ENCODE assay signal across 8 cellular contexts in the genomic region with DNA sequence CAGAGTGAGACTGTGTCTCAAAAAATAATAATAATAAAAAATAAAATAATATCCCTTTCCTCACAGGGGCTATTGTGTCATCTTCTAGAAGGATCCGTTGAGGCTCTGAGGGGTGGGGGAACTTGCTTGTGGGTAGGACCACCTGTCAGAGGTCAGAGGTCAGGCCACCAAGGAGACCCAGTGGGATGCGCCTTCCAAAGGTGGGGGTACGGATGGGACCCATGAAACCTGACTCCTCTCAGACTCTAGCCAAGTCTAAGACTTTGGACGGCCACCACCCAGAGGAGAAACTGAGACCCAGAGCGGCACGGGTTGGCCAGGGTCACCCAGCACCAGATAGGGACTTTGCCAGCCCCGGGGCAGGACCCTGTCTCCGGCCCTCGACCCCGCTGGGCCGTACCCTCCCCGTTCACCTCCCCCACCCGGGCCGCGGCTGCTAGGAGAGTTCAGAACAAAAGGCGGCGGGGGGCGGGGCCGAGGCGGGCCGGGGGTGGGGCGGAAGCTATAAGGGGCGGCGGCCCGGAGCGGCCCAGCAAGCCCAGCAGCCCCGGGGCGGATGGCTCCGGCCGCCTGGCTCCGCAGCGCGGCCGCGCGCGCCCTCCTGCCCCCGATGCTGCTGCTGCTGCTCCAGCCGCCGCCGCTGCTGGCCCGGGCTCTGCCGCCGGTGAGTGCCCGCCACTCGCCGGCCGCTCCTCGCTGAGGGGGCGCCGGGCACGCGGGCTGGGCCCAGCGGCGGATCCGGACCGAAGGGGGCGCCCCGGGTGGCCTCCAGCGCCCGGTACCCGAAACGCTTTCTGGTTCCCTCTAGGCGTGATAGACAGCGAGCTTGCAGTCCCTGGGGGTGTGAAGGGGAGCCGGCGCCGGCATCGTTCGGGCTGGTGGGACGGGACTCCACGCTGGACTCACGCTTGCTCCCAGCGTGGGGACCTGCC. TPM values are rescaled to one million over a fixed set of nuclear protein-coding genes. Genes with fewer than 3 reads are reported as not detected.
DNase-seq lines count a peak whose midpoint lies in the region; ATAC-seq and TF ChIP-seq lines count a peak whose summit lies in the region.

A gene with protein sequence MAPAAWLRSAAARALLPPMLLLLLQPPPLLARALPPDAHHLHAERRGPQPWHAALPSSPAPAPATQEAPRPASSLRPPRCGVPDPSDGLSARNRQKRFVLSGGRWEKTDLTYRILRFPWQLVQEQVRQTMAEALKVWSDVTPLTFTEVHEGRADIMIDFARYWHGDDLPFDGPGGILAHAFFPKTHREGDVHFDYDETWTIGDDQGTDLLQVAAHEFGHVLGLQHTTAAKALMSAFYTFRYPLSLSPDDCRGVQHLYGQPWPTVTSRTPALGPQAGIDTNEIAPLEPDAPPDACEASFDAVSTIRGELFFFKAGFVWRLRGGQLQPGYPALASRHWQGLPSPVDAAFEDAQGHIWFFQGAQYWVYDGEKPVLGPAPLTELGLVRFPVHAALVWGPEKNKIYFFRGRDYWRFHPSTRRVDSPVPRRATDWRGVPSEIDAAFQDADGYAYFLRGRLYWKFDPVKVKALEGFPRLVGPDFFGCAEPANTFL (plus strand): TSS at position 535 of the 932 bp plus-strand sequence. CDS start 22 bp downstream, at position 557.

- peak within 1 kb of the TSS; percentile 71 to 76 for H3K4me3 Mint-ChIP-seq in activated T-cell treated with anti-CD3 and anti-CD28 coated beads, Interleukin-2, amount 50 U/mL, for 72 hours

- H3K9me3 Mint-ChIP-seq in activated T-cell treated with anti-CD3 and anti-CD28 coated beads, Interleukin-2, amount 50 U/mL, for 72 hours, result no peaks in the 10 kb centered on the region

- DNase-seq in NCI-H526 treated with DMSO at 0.1 percent for 48 hours (lab: John Stamatoyannopoulos, UW) (peak; percentile 15), fibroblast of villous mesenchyme (ENCODE audit: low read depth) (no peak), occipital lobe (lab: John Stamatoyannopoulos, UW) (no peak), AML-193 (lab: John Stamatoyannopoulos, UW) (no peak), foreskin melanocyte (no peak)
- peak; percentile 57 for DNase-seq in activated T-cell treated with anti-CD3 and anti-CD28 coated beads, Interleukin-2, amount 50 U/mL, for 72 hours

- peaks cover 4% of the 10 kb centered on the region for H3K4me1 Mint-ChIP-seq in activated T-cell treated with anti-CD3 and anti-CD28 coated beads, Interleukin-2, amount 50 U/mL, for 72 hours (ENCODE audit: low read depth)

- H3K27ac Mint-ChIP-seq in activated T-cell treated with anti-CD3 and anti-CD28 coated beads, Interleukin-2, amount 50 U/mL, for 72 hours, result no peak within 1 kb of the TSS

- TF ChIP-seq CTCF in GM12875 (IDR thresholded peaks at IDR 0.05; ENCODE audit: borderline replicate concordance, insufficient read depth, low read depth, low read length), result 0 out of 2 replicates have a peak, but pooled peaks have one; percentile 13
- no peak for TF ChIP-seq CTCF in fibroblast of villous mesenchyme (IDR thresholded peaks at IDR 0.05; ENCODE audit: insufficient read depth, low read depth, low read length)

- no peaks in the 10 kb centered on the region for H3K36me3 Mint-ChIP-seq in activated T-cell treated with anti-CD3 and anti-CD28 coated beads, Interleukin-2, amount 50 U/mL, for 72 hours (ENCODE audit: insufficient read depth in 2 of 2)

- H3K4me3 ChIP-seq in GM12875 (ENCODE audit: low read depth, low read length) (peak within 1 kb of the TSS; percentile 28), fibroblast of villous mesenchyme (ENCODE audit: low read depth, low read length) (peak within 1 kb of the TSS; percentile 54)

- ATAC-seq in activated T-cell treated with anti-CD3 and anti-CD28 coated beads, Interleukin-2, amount 50 U/mL, for 72 hours (replicated peaks in 1 of 2), result peak; percentile 70 to 72
- ATAC-seq in GM21447 (IDR thresholded peaks at IDR 0.05; ENCODE audit: unreplicated experiment), result no peak

- H3K27me3 Mint-ChIP-seq in activated T-cell treated with anti-CD3 and anti-CD28 coated beads, Interleukin-2, amount 50 U/mL, for 72 hours (ENCODE audit: low read depth), result peaks cover 9% of the 10 kb centered on the region

RNA-seq across cellular contexts. Expression of the gene that starts here (rescaled TPM):
- total RNA-seq in activated T-cell treated with anti-CD3 and anti-CD28 coated beads, Interleukin-2, amount 50 U/mL, for 72 hours, result under 1 TPM; 0.46 to 0.56 TPM
- total RNA-seq in fibroblast of villous mesenchyme, result 16.0 and 93.1 TPM in 2 replicates
- total RNA-seq in occipital lobe, result 14.8 TPM

Comparison
In these comparisons a context has a peak if more than half of its experiments do, and no peak if none do; other contexts are left out.
1. RNA of the gene that starts here (total RNA-seq): 16.0 to 93.1 TPM in fibroblast of villous mesenchyme and 14.8 TPM in occipital lobe (single experiment); 0.46 to 0.56 TPM in activated T-cell treated with anti-CD3 and anti-CD28 coated beads, Interleukin-2, amount 50 U/mL, for 72 hours; every median in the first group is over 10 times any median in the second.
2. Peak in DNase-seq and ATAC-seq in activated T-cell treated with anti-CD3 and anti-CD28 coated beads, Interleukin-2, amount 50 U/mL, for 72 hours; RNA of the gene not detected or under 1 TPM.